Comparison of ENCODE assay signal across 17 cellular contexts in genomic region chr18:13319629-13320028, GRCh38.
DNase-seq lines count a peak whose midpoint lies in the region; ATAC-seq, FAIRE-seq and TF ChIP-seq lines count a peak whose summit lies in the region.
"Had no signal": no experiment of that assay in that cellular context is flagged by ENCODE, and none has a peak within 500 bp of the region (broad histone marks: within the 10 kb centered on the region; RNA-seq: fewer than 3 reads in every experiment).

No MANE protein-coding gene starts in this region.

- H3K27me3 ChIP-seq in left ventricle myocardium inferior (ENCODE audit: low read depth) (no peaks in the 10 kb centered on the region), transverse colon (no peaks in the 10 kb centered on the region)

- H3K9me3 ChIP-seq in left ventricle myocardium inferior (replicated peaks) (peaks cover 18% of the 10 kb centered on the region), transverse colon (peaks cover 10 to 16% of the 10 kb centered on the region in 2 donors)

- no peak for TF ChIP-seq EP300 in transverse colon (IDR thresholded peaks at IDR 0.05; ENCODE audit: low read depth)

- no peaks in the 10 kb centered on the region for H3K36me3 ChIP-seq in left ventricle myocardium inferior
- H3K36me3 ChIP-seq in transverse colon: no peaks in the 10 kb centered on the region

- in situ Hi-C loops in transverse colon (cut with MboI; ENCODE audit: low pct_ligation_motif_present in 1 of 4, low pct_unique_long_range_greater_than_20kb in 1 of 4, low sequenced_read_pairs in 3 of 4): no loop called here

- H3K27ac ChIP-seq in left ventricle myocardium inferior (replicated peaks): peak overlapping the region; percentile 35
- peak overlapping the region; percentile 74 to 80 for H3K27ac ChIP-seq in coronary artery
- H3K27ac ChIP-seq in transverse colon: peak overlapping the region in 3 of 4 donors; percentile 23 to 61 (median 54)
- H3K27ac ChIP-seq: A549, C4-2B had no signal

- TF ChIP-seq POLR2A in transverse colon (IDR thresholded peaks at IDR 0.05) (no peak), GM12891 (IDR thresholded peaks at IDR 0.05; ENCODE audit: low read depth, low read length) (no peak)

- FAIRE-seq in GM12891 (lab: Jason Lieb, UNC): no peak
- FAIRE-seq: A549, GM19239, H1 had no signal

- DNase-seq in left ventricle myocardium inferior: no peak
- no peak for DNase-seq in cardiac septum (ENCODE audit: low spot score)
- no peak for DNase-seq in coronary artery (ENCODE audit: low spot score)
- no peak for DNase-seq in sciatic nerve (ENCODE audit: low spot score)
- DNase-seq in transverse colon: no peak
- DNase-seq in ecto neural progenitor cell (ENCODE audit: low spot score): no peak
- no peak for DNase-seq in GM12891 (ENCODE audit: insufficient read length, low spot score)
- DNase-seq in NOMO-1 treated with dmso at 0.1 percent for 144 hours (lab: John Stamatoyannopoulos, UW; ENCODE audit: unreplicated experiment): no peak
- DNase-seq: COR-L47, KG1, NCI-H1436, NCI-H2029 treated with DMSO at 0.1 percent for 48 hours, NCI-H82 had no signal

- peak; percentile 67 for ATAC-seq in sciatic nerve
- ATAC-seq: A549 had no signal

- intact Hi-C loops in left ventricle myocardium inferior (cut with micrococcal nuclease) (loop anchor here (10.0 kb wide), 1 partner anchor 105 kb away; the partner anchor contains the start of gene LDLRAD4), cardiac septum (cut with DNase I) (loop anchor here (5.0 kb wide), 1 partner anchor 102 kb away; the partner anchor contains the start of gene LDLRAD4), sciatic nerve (cut with DNase I) (no loop called here), transverse colon (cut with DNase I; ENCODE audit: low total_unique reads) (no loop called here)

- H3K4me1 ChIP-seq in left ventricle myocardium inferior (peaks cover 24% of the 10 kb centered on the region), transverse colon (no peaks in the 10 kb centered on the region)
- H3K4me1 ChIP-seq: A549 had no signal

- 54 to 67% methylated on average over 4 of the region's 4 CpGs for WGBS in transverse colon (ENCODE audit: low coverage in 1 of 2), 2 donors

- H3K4me3 ChIP-seq in left ventricle myocardium inferior (no peak overlapping the region), coronary artery (peak overlapping the region; percentile 24), transverse colon (no peak overlapping the region)
- H3K4me3 ChIP-seq: A549 had no signal

- TF ChIP-seq CTCF in left ventricle myocardium inferior (IDR thresholded peaks at IDR 0.05; ENCODE audit: borderline replicate concordance) (no peak), coronary artery (IDR thresholded peaks at IDR 0.05) (no peak), transverse colon (IDR thresholded peaks at IDR 0.05) (no peak)

TF ChIP-seq in GM12891, 5 proteins besides CTCF, POLR2A, EP300 and RAD21:
- TF ChIP-seq POU2F2 (IDR thresholded peaks at IDR 0.05; ENCODE audit: low read depth, low read length) (no peak), POLR2AphosphoS5 (IDR thresholded peaks at IDR 0.05; ENCODE audit: low read depth, low read length) (no peak), SPI1 (IDR thresholded peaks at IDR 0.05; ENCODE audit: low read depth, low read length) (no peak), TAF1 (IDR thresholded peaks at IDR 0.05; ENCODE audit: low read depth, low read length) (no peak), PAX5 (IDR thresholded peaks at IDR 0.05; ENCODE audit: insufficient read depth, low read length, severe bottlenecking) (no peak)

Comparison
In these comparisons a context has a peak if more than half of its experiments do, and no peak if none do; other contexts are left out.
1. intact Hi-C loops: an anchor here in left ventricle myocardium inferior (10.0 kb wide) and cardiac septum (5.0 kb wide); none called in sciatic nerve and transverse colon.